Comparison of ENCODE assay signal across 9 cellular contexts in the genomic region with DNA sequence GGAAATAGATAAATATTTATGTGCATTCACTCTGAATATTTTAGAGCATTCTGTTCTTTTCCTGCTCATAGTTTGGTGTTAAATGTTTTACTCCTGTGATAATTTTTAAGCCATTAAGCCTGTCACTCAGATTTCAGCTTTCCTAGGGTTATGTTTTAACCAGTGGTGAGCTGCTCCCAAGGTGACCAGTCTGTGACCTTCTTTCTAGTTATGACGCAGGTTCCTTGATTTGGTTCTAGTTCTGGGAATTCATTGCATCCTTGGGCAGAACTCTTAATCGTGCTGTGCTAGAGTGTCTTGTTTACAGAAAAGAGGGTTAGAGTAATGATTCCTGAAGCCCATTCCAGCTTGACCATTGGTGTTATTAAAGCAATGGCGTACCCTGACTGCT. TPM values are rescaled to one million over a fixed set of nuclear protein-coding genes. Genes with fewer than 3 reads are reported as not detected.
A peak's percentile ranks its signal among the peaks of the same experiment; 100 is the strongest.
DNase-seq lines count a peak whose midpoint lies in the region; ATAC-seq and TF ChIP-seq lines count a peak whose summit lies in the region.
"Had no signal": no experiment of that assay in that cellular context is flagged by ENCODE, and none has a peak within 500 bp of the region (broad histone marks: within the 10 kb centered on the region; RNA-seq: fewer than 3 reads in every experiment).

No MANE protein-coding gene starts in this region.

- no peaks in the 10 kb centered on the region for H3K9me3 ChIP-seq in CD4-positive, CD25-positive, alpha-beta regulatory T cell (ENCODE audit: control insufficient read depth in 2 of 2, low read length in 2 of 2)
- H3K9me3 ChIP-seq in Panc1 (ENCODE audit: control insufficient read depth, insufficient read depth, low read depth, low read length), result no peaks in the 10 kb centered on the region
- H3K9me3 ChIP-seq in neuron (ENCODE audit: low read length), result no peaks in the 10 kb centered on the region

- no peaks in the 10 kb centered on the region for H3K36me3 Mint-ChIP-seq in CD4-positive, CD25-positive, alpha-beta regulatory T cell

- peaks cover 13% of the 10 kb centered on the region for H3K27me3 Mint-ChIP-seq in CD4-positive, CD25-positive, alpha-beta regulatory T cell

- CTCF ChIA-PET in Panc1 (lab: Charles Lee), result no interaction called here

- DNase-seq in CD4-positive, CD25-positive, alpha-beta regulatory T cell, result no peak
- no peak for DNase-seq in Panc1 (ENCODE audit: low read depth, low spot score)
- peak; percentile 72 for DNase-seq in epithelial cell of proximal tubule (ENCODE audit: low read depth)
- no peak for DNase-seq in NCI-H2029 (lab: John Stamatoyannopoulos, UW)
- no peak for DNase-seq in SK-N-DZ (ENCODE audit: low spot score)
- no peak for DNase-seq in NCI-H2171 treated with DMSO at 0.1 percent for 48 hours (lab: John Stamatoyannopoulos, UW)

- no peak for TF ChIP-seq CTCF in Panc1 (IDR thresholded peaks at IDR 0.05)
- TF ChIP-seq CTCF in epithelial cell of proximal tubule (conservative IDR thresholded peaks at IDR 0.05; ENCODE audit: low read depth, low read length), result no peak

- H3K27ac ChIP-seq in CD4-positive, CD25-positive, alpha-beta regulatory T cell (ENCODE audit: insufficient read depth, low read length, poor library complexity, severe bottlenecking), result no peak overlapping the region
- H3K27ac ChIP-seq in Panc1 (ENCODE audit: low read length), result peak overlapping the region; percentile 82

- H3K36me3 ChIP-seq in CD4-positive, CD25-positive, alpha-beta regulatory T cell (ENCODE audit: control insufficient read depth, insufficient read depth, low read length), result peaks cover 4% of the 10 kb centered on the region
- H3K36me3 ChIP-seq in Panc1 (ENCODE audit: control insufficient read depth, insufficient read depth, low read length), result peaks cover 7% of the 10 kb centered on the region; the same call in 1 of the 2 replicates
- H3K36me3 ChIP-seq in neuron (ENCODE audit: insufficient read depth, low read length), result peaks cover 4% of the 10 kb centered on the region

- H3K4me3 Mint-ChIP-seq in CD4-positive, CD25-positive, alpha-beta regulatory T cell, result peak overlapping the region; percentile 95 to 99 (median 97)

- H3K27me3 ChIP-seq in CD4-positive, CD25-positive, alpha-beta regulatory T cell (ENCODE audit: control insufficient read depth, insufficient read depth, low read length), result no peaks in the 10 kb centered on the region
- no peaks in the 10 kb centered on the region for H3K27me3 ChIP-seq in Panc1 (ENCODE audit: control insufficient read depth, insufficient read depth, low read length)
- no peaks in the 10 kb centered on the region for H3K27me3 ChIP-seq in neuron (ENCODE audit: insufficient read depth, low read length)

- H3K4me1 Mint-ChIP-seq in CD4-positive, CD25-positive, alpha-beta regulatory T cell, result peaks cover 7 to 35% (median 26%) of the 10 kb centered on the region in 4 donors

- H3K9me3 Mint-ChIP-seq in CD4-positive, CD25-positive, alpha-beta regulatory T cell, result no peaks in the 10 kb centered on the region

- peak overlapping the region; percentile 97 for H3K4me3 ChIP-seq in CD4-positive, CD25-positive, alpha-beta regulatory T cell (ENCODE audit: low read depth, low read length)
- H3K4me3 ChIP-seq in Panc1 (ENCODE audit: low read depth in 2 of 2, low read length in 2 of 2) (peak overlapping the region; percentile 72 to 85), epithelial cell of proximal tubule (ENCODE audit: low read depth, low read length) (peak overlapping the region; percentile 84), neuron (ENCODE audit: low read length) (peak overlapping the region; percentile 57)

- in situ Hi-C loops in Panc1 (cut with HindIII; ENCODE audit: low pct_unique_long_range_greater_than_20kb, low sequenced_read_pairs), result no loop called here

- H3K27ac Mint-ChIP-seq in CD4-positive, CD25-positive, alpha-beta regulatory T cell, result peak overlapping the region in 1 of 3 donors; percentile 98

- peaks cover 29% of the 10 kb centered on the region for H3K4me1 ChIP-seq in CD4-positive, CD25-positive, alpha-beta regulatory T cell (ENCODE audit: control insufficient read depth, insufficient read depth, low read length, poor library complexity, severe bottlenecking)
- H3K4me1 ChIP-seq in Panc1 (ENCODE audit: control insufficient read depth, insufficient read depth, low read length), result no peaks in the 10 kb centered on the region; the same call in 1 of the 2 replicates
- H3K4me1 ChIP-seq in neuron (ENCODE audit: insufficient read depth, low read length), result peaks cover 7% of the 10 kb centered on the region

- POLR2A ChIA-PET in Panc1 (lab: Charles Lee), result no interaction called here

- BruUV-seq in Panc1 (replicated peaks; lab: Mats Ljungman, UMichigan), result no TSS peak

- intact Hi-C loops in Panc1 (cut with micrococcal nuclease; ENCODE audit: unreplicated experiment), result no loop called here

- no peak overlapping the region for H2AFZ ChIP-seq in neuron (ENCODE audit: low read depth, low read length)

- ATAC-seq in CD4-positive, CD25-positive, alpha-beta regulatory T cell (ENCODE audit: low read depth in 2 of 2), result no peak
- ATAC-seq in Panc1 (no peak), HG03439 (IDR thresholded peaks at IDR 0.05; ENCODE audit: unreplicated experiment) (no peak)

RNA-seq across cellular contexts. Expression of a gene that starts 2.2 kb away (rescaled TPM):
- total RNA-seq in CD4-positive, CD25-positive, alpha-beta regulatory T cell, result 170 TPM
- polyA plus RNA-seq in CD4-positive, CD25-positive, alpha-beta regulatory T cell, result 10 to 100 TPM; 19.4 to 21.8 (median 19.7) TPM
- total RNA-seq in Panc1 (2021; ENCODE audit: unreplicated experiment) (24.1 TPM), epithelial cell of proximal tubule (20.7 and 42.3 TPM in 2 replicates)
- 30.0 TPM for polyA plus RNA-seq in Panc1 (2012; ENCODE audit: insufficient read length)
- polyA plus RNA-seq in SK-N-DZ (2014; cell fraction: cytosol; rRNA removed), result 22.4 and 25.9 TPM in 2 replicates
- polyA plus RNA-seq in SK-N-DZ (2014; cell fraction: nucleus; rRNA removed), result 23.8 and 24.2 TPM in 2 replicates

RNA-seq across cellular contexts. Expression of a gene that starts 36.0 kb away (rescaled TPM):
- not detected for total RNA-seq in CD4-positive, CD25-positive, alpha-beta regulatory T cell
- not detected for polyA plus RNA-seq in CD4-positive, CD25-positive, alpha-beta regulatory T cell
- total RNA-seq in Panc1 (2021; ENCODE audit: unreplicated experiment) (not detected), epithelial cell of proximal tubule (0.43 TPM in 1 of 2 replicates, not detected in the other)
- polyA plus RNA-seq in Panc1 (2012; ENCODE audit: insufficient read length), result not detected
- not detected in 2 replicates for polyA plus RNA-seq in SK-N-DZ (2014; cell fraction: cytosol; rRNA removed)
- not detected in 2 replicates for polyA plus RNA-seq in SK-N-DZ (2014; cell fraction: nucleus; rRNA removed)
- total RNA-seq: HT1080 had no signal

RNA-seq across cellular contexts. Expression of a gene that starts 42.9 kb away (rescaled TPM):
- not detected for total RNA-seq in CD4-positive, CD25-positive, alpha-beta regulatory T cell
- polyA plus RNA-seq in CD4-positive, CD25-positive, alpha-beta regulatory T cell, result not detected
- total RNA-seq in Panc1 (2021; ENCODE audit: unreplicated experiment) (0.74 TPM), epithelial cell of proximal tubule (not detected in 2 replicates)
- polyA plus RNA-seq in Panc1 (2012; ENCODE audit: insufficient read length), result 0.42 TPM
- polyA plus RNA-seq in SK-N-DZ (2014; cell fraction: cytosol; rRNA removed), result not detected in 2 replicates
- not detected in 2 replicates for polyA plus RNA-seq in SK-N-DZ (2014; cell fraction: nucleus; rRNA removed)
- total RNA-seq: HT1080 had no signal
